Comparison of ENCODE assay signal across 8 cellular contexts in genomic region chr19:7550987-7551761, GRCh38. TPM values are rescaled to one million over a fixed set of nuclear protein-coding genes. Genes with fewer than 3 reads are reported as not detected.
A peak's percentile ranks its signal among the peaks of the same experiment; 100 is the strongest.
DNase-seq lines count a peak whose midpoint lies in the region; ATAC-seq and TF ChIP-seq lines count a peak whose summit lies in the region.

No MANE protein-coding gene starts in this region.

- H3K9me3 ChIP-seq in NT2/D1 (ENCODE audit: insufficient read depth, low read length) = no peaks in the 10 kb centered on the region
- no peaks in the 10 kb centered on the region for H3K9me3 ChIP-seq in colonic mucosa

- H3K27me3 Mint-ChIP-seq in stimulated activated naive B cell treated with anti-CD40 and anti-IgM and Interleukin-4, amounts not matched to agents 10 μg/mL and 1 μg/mL and 100 μg/mL, for 72 hours = no peaks in the 10 kb centered on the region

- peaks cover 0 to 4% of the 10 kb centered on the region in 2 donors for H3K9me3 Mint-ChIP-seq in stimulated activated naive B cell treated with anti-CD40 and anti-IgM and Interleukin-4, amounts not matched to agents 10 μg/mL and 1 μg/mL and 100 μg/mL, for 72 hours

- H3K4me3 ChIP-seq in NT2/D1 (ENCODE audit: insufficient read length, low read depth) (no peak overlapping the region), colonic mucosa (peak overlapping the region; percentile 26)

- H3K4me1 ChIP-seq in NT2/D1 (ENCODE audit: insufficient read depth, insufficient read length) (no peaks in the 10 kb centered on the region), colonic mucosa (no peaks in the 10 kb centered on the region)

- no peak for TF ChIP-seq CTCF in colonic mucosa (IDR thresholded peaks at IDR 0.05)

- peaks cover 35 to 46% of the 10 kb centered on the region in 2 donors for H3K36me3 Mint-ChIP-seq in stimulated activated naive B cell treated with anti-CD40 and anti-IgM and Interleukin-4, amounts not matched to agents 10 μg/mL and 1 μg/mL and 100 μg/mL, for 72 hours

- H3K4me1 Mint-ChIP-seq in stimulated activated naive B cell treated with anti-CD40 and anti-IgM and Interleukin-4, amounts not matched to agents 10 μg/mL and 1 μg/mL and 100 μg/mL, for 72 hours = peaks cover 10 to 12% of the 10 kb centered on the region in 2 donors

- no peak overlapping the region for H3K27ac Mint-ChIP-seq in stimulated activated naive B cell treated with anti-CD40 and anti-IgM and Interleukin-4, amounts not matched to agents 10 μg/mL and 1 μg/mL and 100 μg/mL, for 72 hours

- peak overlapping the region; percentile 18 to 35 for H3K4me3 Mint-ChIP-seq in stimulated activated naive B cell treated with anti-CD40 and anti-IgM and Interleukin-4, amounts not matched to agents 10 μg/mL and 1 μg/mL and 100 μg/mL, for 72 hours

- ATAC-seq in left colon = peak; percentile 89
- peak; percentile 76 to 82 for ATAC-seq in stimulated activated naive B cell treated with anti-CD40 and anti-IgM and Interleukin-4, amounts not matched to agents 10 μg/mL and 1 μg/mL and 100 μg/mL, for 72 hours (replicated peaks)
- ATAC-seq in HG02885 (IDR thresholded peaks at IDR 0.05; ENCODE audit: poor library complexity, unreplicated experiment) = no peak

- no peak overlapping the region for H3K9ac ChIP-seq in NT2/D1 (ENCODE audit: insufficient read length, low read depth)
- no peak overlapping the region for H3K9ac ChIP-seq in colonic mucosa (ENCODE audit: low read depth in 2 of 2, low read length in 2 of 2)

- H3K36me3 ChIP-seq in NT2/D1 (ENCODE audit: insufficient read depth, insufficient read length, low read length) (peaks cover 37% of the 10 kb centered on the region), colonic mucosa (no peaks in the 10 kb centered on the region)

- H3K27me3 ChIP-seq in NT2/D1 (ENCODE audit: insufficient read depth, insufficient read length) (no peaks in the 10 kb centered on the region), colonic mucosa (no peaks in the 10 kb centered on the region)

- H3K27ac ChIP-seq in colonic mucosa = no peak overlapping the region

- DNase-seq in NCI-H2081 (lab: John Stamatoyannopoulos, UW) (peak; percentile 17 to 22), NCI-H2081 treated with DMSO at 0.1 percent for 48 hours (lab: John Stamatoyannopoulos, UW) (no peak), NT2/D1 (ENCODE audit: low read depth, low spot score) (peak; percentile 87), colonic mucosa (peak; percentile 83), left colon (peak; percentile 81 to 83), OCI-M2 (lab: John Stamatoyannopoulos, UW; ENCODE audit: unreplicated experiment) (no peak)
- no peak for DNase-seq in stimulated activated naive B cell treated with anti-CD40 and anti-IgM and Interleukin-4, amounts not matched to agents 10 μg/mL and 1 μg/mL and 100 μg/mL, for 72 hours

- intact Hi-C loops in colonic mucosa (cut with DNase I) = no loop called here
- intact Hi-C loops in left colon (cut with DNase I, micrococcal nuclease) = no loop called here

RNA-seq across cellular contexts. Expression of gene PNPLA6, which starts 15.7 kb away (rescaled TPM):
- total RNA-seq in colonic mucosa (100 to 1,000 TPM in 1 of 2 donors, 10 to 100 TPM in 1; 93.0 to 131 TPM), left colon (100 to 1,000 TPM in 1 of 2 donors, 10 to 100 TPM in 1; 87.8 to 107 TPM)

RNA-seq across cellular contexts. Expression of gene MCOLN1, which starts 28.8 kb away (rescaled TPM):
- 10 to 100 TPM; 17.8 to 26.5 TPM for total RNA-seq in colonic mucosa
- 10 to 100 TPM; 22.2 to 31.6 TPM for total RNA-seq in left colon

RNA-seq across cellular contexts. Expression of gene ZNF358, which starts 35.3 kb away (rescaled TPM):
- total RNA-seq in colonic mucosa (10 to 100 TPM; 20.2 to 44.1 TPM), left colon (10 to 100 TPM; 37.8 to 56.2 TPM)

RNA-seq across cellular contexts. Expression of gene CAMSAP3, which starts 44.5 kb away (rescaled TPM):
- total RNA-seq in colonic mucosa = 10 to 100 TPM; 41.1 to 55.4 TPM
- 10 to 100 TPM; 51.1 to 52.4 TPM for total RNA-seq in left colon

Comparison
In these comparisons a context has a peak if more than half of its experiments do, and no peak if none do; other contexts are left out.
1. DNase-seq: peak in NCI-H2081 (2 of 2), NT2/D1 (single experiment), colonic mucosa (single experiment) and left colon (2 of 2); none in NCI-H2081 treated with DMSO at 0.1 percent for 48 hours (single experiment), stimulated activated naive B cell treated with anti-CD40 and anti-IgM and Interleukin-4, amounts not matched to agents 10 μg/mL and 1 μg/mL and 100 μg/mL, for 72 hours (single experiment) and OCI-M2 (single experiment).